ENCODE assay signal across 8 cellular contexts in the genomic region with DNA sequence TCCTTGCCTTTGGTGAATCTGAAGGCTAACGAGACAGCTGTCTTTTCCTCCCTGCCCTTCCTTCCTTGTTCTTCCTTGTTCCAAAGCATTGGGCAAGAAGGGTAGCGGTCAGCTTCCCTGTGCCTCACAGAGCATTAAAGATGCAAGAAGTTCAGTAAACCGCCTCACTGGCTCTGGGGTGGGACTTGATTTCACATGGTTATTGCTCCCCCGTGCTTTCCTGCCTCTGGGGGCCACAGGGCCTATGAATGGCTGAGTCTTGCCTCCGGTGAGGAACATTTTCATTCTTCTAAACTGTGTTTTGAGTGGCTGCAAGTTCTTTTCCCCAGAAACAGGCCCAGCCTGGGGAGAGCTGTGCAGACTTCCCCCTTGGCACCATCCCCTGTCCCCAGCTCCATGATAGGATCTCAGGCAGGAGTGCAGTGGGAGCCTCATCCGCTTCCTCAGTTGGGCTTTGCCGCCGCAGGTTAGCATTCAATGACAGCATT. TPM values are rescaled to one million over a fixed set of nuclear protein-coding genes. Genes with fewer than 3 reads are reported as not detected.
DNase-seq lines count a peak whose midpoint lies in the region; ATAC-seq, FAIRE-seq and TF ChIP-seq lines count a peak whose summit lies in the region.

No MANE protein-coding gene starts in this region.

- POLR2A ChIA-PET in AG04449 (lab: Yijun Ruan, JAX) (no interaction called here), HepG2 (lab: Yijun Ruan, JAX) (interaction anchor here (0.9 to 1.7 kb wide), 4 partner anchors 22 to 103 kb away, joined by 3 to 16 read pairs (median 7); no protein-coding TSS in a partner anchor)

- CTCF ChIA-PET in AG04449 (lab: Yijun Ruan, JAX): interaction anchor here (1.3 to 18.3 kb wide), 2 partner anchors 22 to 110 kb away, joined by 4 to 342 read pairs; no protein-coding TSS in a partner anchor
- CTCF ChIA-PET in HepG2 (lab: Yijun Ruan, JAX; ENCODE audit: low intra/inter-chr PET ratio, low total read pairs): interaction anchor here (0.5 kb wide), 1 partner anchor 103 kb away, joined by 3 read pairs; no protein-coding TSS in a partner anchor

- H3K4me1 ChIP-seq in HUES64 (ENCODE audit: insufficient read depth, low read length): peaks cover 23% of the 10 kb centered on the region
- peaks cover 0 to 24% of the 10 kb centered on the region in 2 donors for H3K4me1 ChIP-seq in breast epithelium
- H3K4me1 ChIP-seq in HepG2 (ENCODE audit: insufficient read depth, low read length): peaks cover 69% of the 10 kb centered on the region
- H3K4me1 ChIP-seq in stomach smooth muscle (ENCODE audit: control insufficient read depth, insufficient read depth, low read length): peaks cover 52% of the 10 kb centered on the region

- TF ChIP-seq POLR2A in breast epithelium (IDR thresholded peaks at IDR 0.05): no peak
- TF ChIP-seq POLR2A in HepG2 (IDR thresholded peaks at IDR 0.05; ENCODE audit: insufficient read depth in 1 of 2, low read depth in 2 of 2, low read length in 2 of 2): no peak

- TF ChIP-seq EP300 in HepG2 (IDR thresholded peaks at IDR 0.05; ENCODE audit: low read depth in 2 of 2, low read length in 2 of 2) (no peak), HepG2 (CRISPR knock-in tag; IDR thresholded peaks at IDR 0.05; ENCODE audit: borderline replicate concordance) (no peak)

- in situ Hi-C loops in HepG2 (cut with HindIII; ENCODE audit: extremely low pct_ligation_motif_present, low pct_unique_long_range_greater_than_20kb): loop anchor here (5.0 kb wide), 1 partner anchor 34 kb away; no protein-coding TSS in a partner anchor

- intact Hi-C loops in breast epithelium (cut with DNase I; ENCODE audit: low total_unique reads): no loop called here
- intact Hi-C loops in HepG2 (cut with micrococcal nuclease; ENCODE audit: unreplicated experiment): no loop called here

- H3K27ac ChIP-seq in HUES64 (ENCODE audit: low read depth, low read length) (no peak overlapping the region), breast epithelium (peak overlapping the region; percentile 94 to 97), HepG2 (ENCODE audit: extremely low read length, insufficient read depth, low read length) (peak overlapping the region; percentile 44), stomach smooth muscle (ENCODE audit: low read length) (peak overlapping the region; percentile 90)

- H3K79me2 ChIP-seq in HepG2 (ENCODE audit: insufficient read depth, low read length): peaks cover 55% of the 10 kb centered on the region

- H3K4me2 ChIP-seq in HepG2 (ENCODE audit: low read depth, low read length): peak overlapping the region; percentile 89

- TF ChIP-seq CTCF in AG04449 (IDR thresholded peaks at IDR 0.05; ENCODE audit: insufficient read depth, low read length, missing control alignments): no peak
- TF ChIP-seq CTCF in breast epithelium (IDR thresholded peaks at IDR 0.05): no peak
- no peak for TF ChIP-seq CTCF in HepG2 (CRISPR knock-in tag; IDR thresholded peaks at IDR 0.05)

- ATAC-seq in HepG2 (no peak), HG03469 (IDR thresholded peaks at IDR 0.05; ENCODE audit: unreplicated experiment) (no peak)

- H3K9ac ChIP-seq in HUES64 (ENCODE audit: low read depth, low read length): no peak overlapping the region
- H3K9ac ChIP-seq in HepG2 (ENCODE audit: insufficient read depth, low read depth, low read length): peak overlapping the region; percentile 75
- peak overlapping the region; percentile 67 to 83 for H3K9ac ChIP-seq in stomach smooth muscle (ENCODE audit: low read length in 2 of 2)

- no peak overlapping the region for H2AFZ ChIP-seq in HepG2 (ENCODE audit: low read length)

- H3K9me3 ChIP-seq in HUES64 (ENCODE audit: insufficient read depth, low read depth, low read length) (no peaks in the 10 kb centered on the region), breast epithelium (no peaks in the 10 kb centered on the region), HepG2 (ENCODE audit: low read length) (no peaks in the 10 kb centered on the region), stomach smooth muscle (ENCODE audit: control insufficient read depth in 2 of 2, low read length in 2 of 2) (no peaks in the 10 kb centered on the region)

- BruUV-seq in HepG2 (replicated peaks; lab: Mats Ljungman, UMichigan): no TSS peak

- H4K20me1 ChIP-seq in HepG2 (ENCODE audit: insufficient read depth, low read length): peaks cover 30% of the 10 kb centered on the region

- no peak for FAIRE-seq in HepG2 (lab: Jason Lieb, UNC)

- TF ChIP-seq RAD21 in HepG2 (CRISPR knock-in tag; IDR thresholded peaks at IDR 0.05): no peak

- 56% methylated on average over 8 of the region's 8 CpGs for WGBS in HUES64
- 39% methylated on average over 8 of the region's 8 CpGs for WGBS in HepG2 (ENCODE audit: low lambda C conversion rate)

- DNase-seq in AG04449 (ENCODE audit: low read depth, low spot score) (no peak), breast epithelium (ENCODE audit: low spot score in 2 of 2) (peak in 1 of 2 donors; percentile 30), HepG2 (ENCODE audit: low spot score) (no peak), RPMI8226 (no peak)
- DNase-seq in stimulated activated naive CD4-positive, alpha-beta T cell (lab: John Stamatoyannopoulos, UW): no peak

- H3K36me3 ChIP-seq in HUES64 (ENCODE audit: insufficient read depth, low read length): no peaks in the 10 kb centered on the region
- no peaks in the 10 kb centered on the region for H3K36me3 ChIP-seq in breast epithelium
- H3K36me3 ChIP-seq in HepG2 (replicated peaks in 1 of 2; ENCODE audit: control insufficient read depth in 1 of 2, insufficient read depth in 2 of 2, low read length in 2 of 2): no peaks in the 10 kb centered on the region
- peaks cover 0 to 1% of the 10 kb centered on the region in 2 donors for H3K36me3 ChIP-seq in stomach smooth muscle (ENCODE audit: control insufficient read depth in 2 of 2, insufficient read depth in 2 of 2, low read length in 2 of 2)

- peak overlapping the region; percentile 75 for H3K4me3 ChIP-seq in AG04449 (ENCODE audit: low read depth, low read length)
- H3K4me3 ChIP-seq in HUES64 (ENCODE audit: low read length): peak overlapping the region; percentile 72
- H3K4me3 ChIP-seq in breast epithelium: peak overlapping the region; percentile 93 to 99 (median 96)
- H3K4me3 ChIP-seq in HepG2 (replicated peaks in 1 of 3; ENCODE audit: insufficient read depth in 1 of 3, low read depth in 2 of 3, low read length in 3 of 3): peak overlapping the region; percentile 78 to 91 (median 91)
- H3K4me3 ChIP-seq in stomach smooth muscle (ENCODE audit: low read length in 2 of 2): peak overlapping the region; percentile 70 to 88

- H3K27me3 ChIP-seq in HUES64 (ENCODE audit: insufficient read depth, low read length): peaks cover 25% of the 10 kb centered on the region
- no peaks in the 10 kb centered on the region for H3K27me3 ChIP-seq in breast epithelium
- no peaks in the 10 kb centered on the region; a peak in 1 of 5 replicates for H3K27me3 ChIP-seq in HepG2 (ENCODE audit: control insufficient read depth in 1 of 2, insufficient read depth in 2 of 2, low read length in 2 of 2)
- no peaks in the 10 kb centered on the region for H3K27me3 ChIP-seq in stomach smooth muscle (ENCODE audit: control insufficient read depth in 1 of 2, insufficient read depth in 2 of 2, low read length in 2 of 2)

TF ChIP-seq in HepG2, 621 proteins besides CTCF, POLR2A, EP300 and RAD21 (continues in another document):
- TF ChIP-seq HOXD1 (CRISPR knock-in tag; IDR thresholded peaks at IDR 0.05): no peak
- TF ChIP-seq GLI4 (CRISPR knock-in tag; IDR thresholded peaks at IDR 0.05; ENCODE audit: borderline replicate concordance): no peak
- TF ChIP-seq NFYC (CRISPR knock-in tag; IDR thresholded peaks at IDR 0.05): no peak
- TF ChIP-seq ZNF207 (IDR thresholded peaks at IDR 0.05; ENCODE audit: borderline replicate concordance): no peak
- no peak for TF ChIP-seq ZMAT3 (CRISPR knock-in tag; conservative IDR thresholded peaks at IDR 0.05)
- no peak for TF ChIP-seq TOPORS (CRISPR knock-in tag; IDR thresholded peaks at IDR 0.05)
- TF ChIP-seq, protein P1, sequence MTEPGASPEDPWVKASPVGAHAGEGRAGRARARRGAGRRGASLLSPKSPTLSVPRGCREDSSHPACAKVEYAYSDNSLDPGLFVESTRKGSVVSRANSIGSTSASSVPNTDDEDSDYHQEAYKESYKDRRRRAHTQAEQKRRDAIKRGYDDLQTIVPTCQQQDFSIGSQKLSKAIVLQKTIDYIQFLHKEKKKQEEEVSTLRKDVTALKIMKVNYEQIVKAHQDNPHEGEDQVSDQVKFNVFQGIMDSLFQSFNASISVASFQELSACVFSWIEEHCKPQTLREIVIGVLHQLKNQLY (CRISPR knock-in tag; IDR thresholded peaks at IDR 0.05): no peak
- no peak for TF ChIP-seq ZNF510 (CRISPR knock-in tag; IDR thresholded peaks at IDR 0.05; ENCODE audit: low read depth)
- TF ChIP-seq IRX3 (CRISPR knock-in tag; IDR thresholded peaks at IDR 0.05; ENCODE audit: borderline replicate concordance, low read depth): no peak
- TF ChIP-seq ZNF567 (CRISPR knock-in tag; IDR thresholded peaks at IDR 0.05; ENCODE audit: borderline replicate concordance): no peak

RNA-seq across cellular contexts. Expression of a gene that starts 1.5 kb away (rescaled TPM):
- 1.5 TPM for polyA plus RNA-seq in HUES64 (2013, experiment 1 of 2)
- polyA plus RNA-seq in HUES64 (2013, experiment 2 of 2): 3.1 TPM
- total RNA-seq in breast epithelium (10 to 100 TPM; 26.5 to 64.8 (median 33.2) TPM), HepG2 (2016; rRNA removed; fragmentation: Illumina TruSeq; extraction: Trizol) (7.5 and 8.5 TPM in 2 replicates)
- total RNA-seq in HepG2 (2016; cell fraction: cytosol; rRNA removed; fragmentation: Illumina TruSeq; extraction: Trizol; ENCODE audit: low read depth): 18.9 and 21.5 TPM in 2 replicates
- 6.7 and 7.0 TPM in 2 replicates for total RNA-seq in HepG2 (2016; cell fraction: insoluble cytoplasmic fraction; rRNA removed; fragmentation: Illumina TruSeq; extraction: Trizol)
- total RNA-seq in HepG2 (2016; cell fraction: membrane; rRNA removed; fragmentation: Illumina TruSeq; extraction: Trizol): 5.7 and 6.1 TPM in 2 replicates
- total RNA-seq in HepG2 (2016; cell fraction: nucleus; rRNA removed; fragmentation: Illumina TruSeq; extraction: Trizol): 9.8 and 11.4 TPM in 2 replicates
- polyA plus RNA-seq in HepG2 (2011; rRNA removed): 18.2 and 21.1 TPM in 2 replicates
- polyA plus RNA-seq in HepG2 (2011; cell fraction: cytosol; rRNA removed): 8.0 and 10.6 TPM in 2 replicates
- 16.3 and 20.7 TPM in 2 replicates for polyA plus RNA-seq in HepG2 (2011; cell fraction: nucleus; rRNA removed)
- polyA plus RNA-seq in HepG2 (2012): 11.0 TPM in 2 replicates
- 0.68 and 0.79 TPM in 2 replicates for polyA plus RNA-seq in HepG2 (2016; cell fraction: cytosol; fragmentation: Illumina TruSeq; extraction: Trizol; ENCODE audit: low read depth)
- polyA plus RNA-seq in HepG2 (2016; cell fraction: insoluble cytoplasmic fraction; fragmentation: Illumina TruSeq; extraction: Trizol; ENCODE audit: low read depth): 5.2 and 5.6 TPM in 2 replicates
- polyA plus RNA-seq in HepG2 (2016; cell fraction: membrane; fragmentation: Illumina TruSeq; extraction: Trizol; ENCODE audit: low read depth): 2.3 and 2.4 TPM in 2 replicates
- polyA plus RNA-seq in HepG2 (2016; cell fraction: nucleus; fragmentation: Illumina TruSeq; extraction: Trizol; ENCODE audit: insufficient read depth, low read depth): 12.0 and 12.1 TPM in 2 replicates
- 10.4 and 56.0 TPM in 2 replicates for polyA minus RNA-seq in HepG2 (2011; rRNA and poly(A)+ RNA removed; ENCODE audit: low replicate concordance)
- 12.7 and 15.6 TPM in 2 replicates for polyA minus RNA-seq in HepG2 (2011; cell fraction: cytosol; rRNA and poly(A)+ RNA removed)
- polyA minus RNA-seq in HepG2 (2011; cell fraction: nucleus; rRNA and poly(A)+ RNA removed): 18.7 and 25.6 TPM in 2 replicates
